In the genomic region with DNA sequence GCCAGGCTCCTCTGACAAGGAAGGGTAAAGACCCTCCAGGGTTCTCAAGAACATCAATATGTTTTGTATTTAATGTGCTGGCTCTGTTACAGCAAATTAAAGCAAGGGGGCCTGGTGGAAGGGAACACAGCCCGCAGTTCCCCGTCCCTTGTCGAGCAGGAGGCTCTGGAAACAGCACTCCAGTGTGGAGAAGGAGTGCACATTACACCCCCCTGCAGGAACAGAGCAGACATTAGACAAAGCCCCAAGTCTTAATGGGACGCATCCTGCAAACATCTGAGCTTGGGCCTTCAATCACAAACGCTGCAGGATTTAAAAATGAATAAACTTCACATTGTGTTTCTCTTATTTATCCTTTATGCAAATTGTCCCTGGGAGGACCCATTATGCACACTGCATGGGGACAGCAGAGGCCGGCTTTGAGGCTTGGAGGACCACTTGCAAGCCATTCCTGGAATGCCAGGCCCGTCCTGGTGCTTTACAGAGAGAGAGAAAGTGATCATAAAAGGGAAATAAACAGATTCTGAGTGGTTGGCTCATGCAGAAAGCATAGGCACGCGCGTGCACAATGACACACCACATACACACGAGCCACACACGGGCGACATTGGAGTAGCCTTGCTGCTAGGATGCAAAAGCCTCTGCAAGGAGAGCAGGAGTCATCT, we compare ENCODE assay signal across 23 cellular contexts.
DNase-seq lines count a peak whose midpoint lies in the region; ATAC-seq and TF ChIP-seq lines count a peak whose summit lies in the region.
"Had no signal": no experiment of that assay in that cellular context is flagged by ENCODE, and none has a peak within 500 bp of the region (broad histone marks: within the 10 kb centered on the region; RNA-seq: fewer than 3 reads in every experiment).

No MANE protein-coding gene starts in this region.

- H3K4me1 Mint-ChIP-seq in GM23338, result peaks cover 10% of the 10 kb centered on the region
- H3K4me1 Mint-ChIP-seq: CD4-positive, alpha-beta memory T cell; IgD-negative memory B cell had no signal

- no peak overlapping the region for H3K27ac Mint-ChIP-seq in GM23338
- H3K27ac Mint-ChIP-seq: CD4-positive, alpha-beta memory T cell had no signal

- H3K4me3 Mint-ChIP-seq in GM23338, result no peak overlapping the region
- H3K4me3 Mint-ChIP-seq: CD4-positive, alpha-beta memory T cell; IgD-negative memory B cell had no signal

- no peak overlapping the region for H3K27ac ChIP-seq in GM23338 (ENCODE audit: low read depth)
- H3K27ac ChIP-seq: KMS-11, RWPE1 had no signal

- H3K9me3 Mint-ChIP-seq in GM23338, result no peaks in the 10 kb centered on the region; the same call in 2 of the 3 replicates
- H3K9me3 Mint-ChIP-seq: IgD-negative memory B cell had no signal

- peak; percentile 62 for ATAC-seq in GM23338
- ATAC-seq in activated CD4-positive, CD25-positive, alpha-beta regulatory T cell treated with anti-CD3 and anti-CD28 coated beads, Interleukin-2, amount 50 U/mL, for 24 hours, result no peak
- ATAC-seq: HCT116, Panc1 had no signal

- no peaks in the 10 kb centered on the region for H4K20me1 ChIP-seq in GM23338 (replicated peaks; ENCODE audit: insufficient read depth)

- peak in 1 of 2 experiments; percentile 14; a peak in 1 of 4 replicates for TF ChIP-seq CTCF in GM23338 (conservative IDR thresholded peaks at IDR 0.05; ENCODE audit: low read depth in 2 of 2)

- H3K27me3 ChIP-seq in GM23338 (ENCODE audit: insufficient read depth) (no peaks in the 10 kb centered on the region), H7 (ENCODE audit: control insufficient read depth, insufficient read depth, low read length) (no peaks in the 10 kb centered on the region)

- H3K4me3 ChIP-seq in GM23338 (no peak overlapping the region), H7 (ENCODE audit: insufficient read depth, low read depth, low read length) (no peak overlapping the region)

- no peaks in the 10 kb centered on the region; the same call in 2 of the 3 replicates for H3K36me3 Mint-ChIP-seq in GM23338 (ENCODE audit: low read depth)
- H3K36me3 Mint-ChIP-seq: CD4-positive, alpha-beta memory T cell; IgD-negative memory B cell had no signal

- no peaks in the 10 kb centered on the region for H3K4me1 ChIP-seq in GM23338 (ENCODE audit: insufficient read depth)
- H3K4me1 ChIP-seq: Caco-2 had no signal

- no peak overlapping the region for H3K4me2 ChIP-seq in GM23338
- H3K4me2 ChIP-seq: KMS-11 had no signal

- peaks cover 2% of the 10 kb centered on the region for H3K27me3 Mint-ChIP-seq in GM23338 (ENCODE audit: insufficient read depth, low read depth, poor library complexity)

- H3K36me3 ChIP-seq in GM23338 (ENCODE audit: insufficient read depth), result no peaks in the 10 kb centered on the region
- H3K36me3 ChIP-seq in H7 (replicated peaks; ENCODE audit: control insufficient read depth, insufficient read depth, low read length), result no peaks in the 10 kb centered on the region

- H3K79me2 ChIP-seq in GM23338 (replicated peaks; ENCODE audit: insufficient read depth), result no peaks in the 10 kb centered on the region

- H3F3A ChIP-seq in GM23338 (replicated peaks; ENCODE audit: low read depth), result no peaks in the 10 kb centered on the region

- no peaks in the 10 kb centered on the region for H3K9me2 ChIP-seq in GM23338 (ENCODE audit: insufficient read depth)

- DNase-seq in GM23338 (ENCODE audit: low spot score) (peak; percentile 30), H7 (peak; percentile 60), astrocyte of the hippocampus (ENCODE audit: low read depth, low spot score) (peak; percentile 7), iPS-NIHi7 (ENCODE audit: extremely low spot score) (peak; percentile 38), NCI-H1694 (lab: John Stamatoyannopoulos, UW) (no peak), cerebellum (ENCODE audit: low spot score) (no peak), NCI-H748 treated with DMSO at 0.1 percent for 48 hours (lab: John Stamatoyannopoulos, UW) (no peak)
- DNase-seq: C1 segment of cervical spinal cord; Caco-2; CD4-positive, alpha-beta memory T cell; GOT3; MM.1S; NCI-H187; NCI-H2081 treated with DMSO at 0.1 percent for 48 hours; NCI-H446 treated with DMSO at 0.1 percent for 48 hours; NCI-H526; SHP77 treated with DMSO at 0.1 percent for 48 hours had no signal

- H2AFZ ChIP-seq in GM23338, result no peak overlapping the region; the same call in 1 of the 2 replicates

TF ChIP-seq in GM23338, 12 proteins besides CTCF, POLR2A, EP300 and RAD21 (continues in another document):
- TF ChIP-seq JUNB (IDR thresholded peaks at IDR 0.05; ENCODE audit: unreplicated experiment) (no peak), ZNF331 (CRISPR knock-in tag; IDR thresholded peaks at IDR 0.05; ENCODE audit: low read depth) (no peak), EZH2phosphoT487 (IDR thresholded peaks at IDR 0.05; ENCODE audit: unreplicated experiment) (no peak), EZH2 (IDR thresholded peaks at IDR 0.05; ENCODE audit: low read depth, unreplicated experiment) (no peak), CREB1 (CRISPR knock-in tag; IDR thresholded peaks at IDR 0.05; ENCODE audit: low read depth) (no peak), POLR2AphosphoS5 (IDR thresholded peaks at IDR 0.05; ENCODE audit: low read depth) (no peak), STAT1 (IDR thresholded peaks at IDR 0.05; ENCODE audit: unreplicated experiment) (no peak), REST (IDR thresholded peaks at IDR 0.05; ENCODE audit: unreplicated experiment) (no peak), ZNF114 (CRISPR knock-in tag; IDR thresholded peaks at IDR 0.05) (no peak)
- TF ChIP-seq, protein P1, sequence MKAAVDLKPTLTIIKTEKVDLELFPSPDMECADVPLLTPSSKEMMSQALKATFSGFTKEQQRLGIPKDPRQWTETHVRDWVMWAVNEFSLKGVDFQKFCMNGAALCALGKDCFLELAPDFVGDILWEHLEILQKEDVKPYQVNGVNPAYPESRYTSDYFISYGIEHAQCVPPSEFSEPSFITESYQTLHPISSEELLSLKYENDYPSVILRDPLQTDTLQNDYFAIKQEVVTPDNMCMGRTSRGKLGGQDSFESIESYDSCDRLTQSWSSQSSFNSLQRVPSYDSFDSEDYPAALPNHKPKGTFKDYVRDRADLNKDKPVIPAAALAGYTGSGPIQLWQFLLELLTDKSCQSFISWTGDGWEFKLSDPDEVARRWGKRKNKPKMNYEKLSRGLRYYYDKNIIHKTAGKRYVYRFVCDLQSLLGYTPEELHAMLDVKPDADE (IDR thresholded peaks at IDR 0.05), result no peak

Comparison
In these comparisons a context has a peak if more than half of its experiments do, and no peak if none do; other contexts are left out.
1. DNase-seq: peak in GM23338 (single experiment), H7 (single experiment), astrocyte of the hippocampus (single experiment) and iPS-NIHi7 (single experiment); none in NCI-H1694 (single experiment), cerebellum (single experiment) and NCI-H748 treated with DMSO at 0.1 percent for 48 hours (single experiment).